ENCODE assay signal across 24 cellular contexts in genomic region chr22:35896306-35896705, GRCh38.
A peak's percentile ranks its signal among the peaks of the same experiment; 100 is the strongest.
DNase-seq lines count a peak whose midpoint lies in the region; ATAC-seq and TF ChIP-seq lines count a peak whose summit lies in the region.
"Had no signal": no experiment of that assay in that cellular context is flagged by ENCODE, and none has a peak within 500 bp of the region (broad histone marks: within the 10 kb centered on the region; RNA-seq: fewer than 3 reads in every experiment).

No MANE protein-coding gene starts in this region.

- no peak overlapping the region for H4K5ac ChIP-seq in IMR-90 (ENCODE audit: low read depth, low read length)

- TF ChIP-seq RAD21 in IMR-90 (IDR thresholded peaks at IDR 0.05; ENCODE audit: low read length) = no peak

- H3K4me3 ChIP-seq in A673 (ENCODE audit: low read depth, low read length, poor library complexity, severe bottlenecking) (no peak overlapping the region), IMR-90 (ENCODE audit: insufficient read depth, low read depth, low read length) (no peak overlapping the region), esophagus (ENCODE audit: low read depth in 1 of 2, low read length in 2 of 2) (no peak overlapping the region), rectal smooth muscle tissue (ENCODE audit: low read length) (no peak overlapping the region), adrenal gland (no peak overlapping the region)
- H3K4me3 ChIP-seq: ascending aorta; BLaER1 treated with 17β-estradiol and CSF1 and Interleukin-3, amounts not matched to agents 10 nM and 100 nM; dorsolateral prefrontal cortex; neural progenitor cell had no signal

- no peak overlapping the region; the same call in 1 of the 2 replicates for H3K14ac ChIP-seq in IMR-90 (replicated peaks; ENCODE audit: low read depth, low read length)

- TF ChIP-seq CTCF in A673 (conservative IDR thresholded peaks at IDR 0.05; ENCODE audit: low read depth, low read length) (no peak), IMR-90 (conservative IDR thresholded peaks at IDR 0.05; ENCODE audit: low read depth, low read length) (no peak), adrenal gland (IDR thresholded peaks at IDR 0.05) (no peak)

- POLR2A ChIA-PET in A673 (lab: Charles Lee; ENCODE audit: low non-redundant PET) (no interaction called here), IMR-90 (lab: Charles Lee; ENCODE audit: unreplicated experiment) (no interaction called here)

- H3K79me1 ChIP-seq in IMR-90 (ENCODE audit: low read depth in 1 of 2, low read length in 2 of 2) = peaks cover 50 to 90% of the 10 kb centered on the region in 2 experiments

- H4K91ac ChIP-seq in IMR-90 (ENCODE audit: insufficient read depth, low read depth, low read length) = no peak overlapping the region

- H3K4me1 ChIP-seq in A673 (ENCODE audit: insufficient read depth, low read length, poor library complexity, severe bottlenecking) (peaks cover 70% of the 10 kb centered on the region), IMR-90 (ENCODE audit: control insufficient read depth, insufficient read depth, low read length) (peaks cover 24% of the 10 kb centered on the region), esophagus (ENCODE audit: control insufficient read depth in 2 of 2, insufficient read depth in 2 of 2, low read length in 1 of 2) (peaks cover 0 to 2% of the 10 kb centered on the region in 2 donors), rectal smooth muscle tissue (ENCODE audit: control insufficient read depth, insufficient read depth, low read length) (peaks cover 26% of the 10 kb centered on the region), adrenal gland (replicated peaks in 1 of 2) (peaks cover 7 to 46% of the 10 kb centered on the region in 2 donors)

- no peak overlapping the region for H3K9ac ChIP-seq in IMR-90 (ENCODE audit: low read depth, low read length)
- H3K9ac ChIP-seq in rectal smooth muscle tissue (ENCODE audit: low read length) = no peak overlapping the region
- H3K9ac ChIP-seq: BLaER1 treated with 17β-estradiol and CSF1 and Interleukin-3, amounts not matched to agents 10 nM and 100 nM; neural progenitor cell had no signal

- H3K27me3 ChIP-seq in A673 (replicated peaks; ENCODE audit: insufficient read depth, low read depth, low read length, poor library complexity) (no peaks in the 10 kb centered on the region), IMR-90 (ENCODE audit: control insufficient read depth, insufficient read depth, low read length) (no peaks in the 10 kb centered on the region), esophagus (ENCODE audit: control insufficient read depth in 1 of 2, insufficient read depth in 2 of 2, low read length in 2 of 2) (no peaks in the 10 kb centered on the region), rectal smooth muscle tissue (ENCODE audit: control insufficient read depth, insufficient read depth, low read length) (no peaks in the 10 kb centered on the region), adrenal gland (no peaks in the 10 kb centered on the region)
- H3K27me3 ChIP-seq: ascending aorta; BLaER1 treated with 17β-estradiol and CSF1 and Interleukin-3, amounts not matched to agents 10 nM and 100 nM; dorsolateral prefrontal cortex; neural progenitor cell had no signal

- no peak overlapping the region for H2AFZ ChIP-seq in IMR-90 (replicated peaks; ENCODE audit: low read length, poor library complexity)
- H2AFZ ChIP-seq: neural progenitor cell had no signal

- H4K20me1 ChIP-seq in IMR-90 (ENCODE audit: insufficient read depth, low read length) = peaks cover 67% of the 10 kb centered on the region
- H4K20me1 ChIP-seq: BLaER1 treated with 17β-estradiol and CSF1 and Interleukin-3, amounts not matched to agents 10 nM and 100 nM had no signal

- CTCF ChIA-PET in A673 (lab: Charles Lee) (no interaction called here), IMR-90 (lab: Yijun Ruan, JAX) (no interaction called here)

- H3K23ac ChIP-seq in IMR-90 (ENCODE audit: low read depth, low read length) = peak overlapping the region; percentile 1; the same call in 1 of the 2 replicates

- H4K8ac ChIP-seq in IMR-90 (ENCODE audit: low read depth in 2 of 2, low read length in 2 of 2) = no peak overlapping the region

- in situ Hi-C loops in IMR-90 (cut with MboI; ENCODE audit: low sequenced_read_pairs) = no loop called here

- H2AK9ac ChIP-seq in IMR-90 (replicated peaks; ENCODE audit: low read depth, low read length, poor library complexity) = no peak overlapping the region

- no TSS peak for BruUV-seq in A673 (replicated peaks; lab: Mats Ljungman, UMichigan)
- no TSS peak for BruUV-seq in IMR-90 (replicated peaks; lab: Mats Ljungman, UMichigan)

- H3K4me2 ChIP-seq in IMR-90 (ENCODE audit: low read depth, low read length) = no peak overlapping the region
- H3K4me2 ChIP-seq: BLaER1 treated with 17β-estradiol and CSF1 and Interleukin-3, amounts not matched to agents 10 nM and 100 nM; neural progenitor cell had no signal

- H2BK20ac ChIP-seq in IMR-90 (ENCODE audit: low read depth, low read length) = no peak overlapping the region

- H3K4ac ChIP-seq in IMR-90 (ENCODE audit: low read depth, low read length) = no peak overlapping the region

- H2BK5ac ChIP-seq in IMR-90 (ENCODE audit: low read depth, low read length, poor library complexity, severe bottlenecking) = no peak overlapping the region

- DNase-seq in A673 (ENCODE audit: low spot score) (no peak), IMR-90 (no peak), sciatic nerve (ENCODE audit: low spot score) (no peak), GDM1 (lab: John Stamatoyannopoulos, UW) (no peak), adrenal gland (no peak), NCI-H524 (lab: John Stamatoyannopoulos, UW) (no peak)
- DNase-seq: activated CD4-positive, alpha-beta T cell treated with anti-CD3 and anti-CD28 coated beads, Interleukin-2, amount 10 ng/mL, durations not matched to agents 7 days and 5 days; cerebellar nuclear complex; COR-L47; DMS79 treated with DMSO at 0.1 percent for 48 hours; dorsolateral prefrontal cortex; GOT3; hippocampal formation; NCI-H1092 treated with DMSO at 0.1 percent for 48 hours; NCI-H1930; NCI-H69; stimulated activated CD4-positive, alpha-beta T cell treated with anti-CD3 and anti-CD28 coated beads, Interleukin-2, amount 100 ng/mL, for 24 hours; substantia nigra; WERI-Rb-1 had no signal

- peak overlapping the region; percentile 22 for H3K27ac ChIP-seq in A673 (ENCODE audit: low read depth, low read length, poor library complexity, severe bottlenecking)
- H3K27ac ChIP-seq in IMR-90 (ENCODE audit: insufficient read depth, low read length) = no peak overlapping the region
- H3K27ac ChIP-seq in esophagus (ENCODE audit: low read depth in 2 of 2, low read length in 1 of 2) = peak overlapping the region; percentile 54 to 87
- H3K27ac ChIP-seq in rectal smooth muscle tissue (ENCODE audit: low read depth, low read length) = peak overlapping the region; percentile 85
- no peak overlapping the region for H3K27ac ChIP-seq in adrenal gland
- H3K27ac ChIP-seq: BLaER1 treated with 17β-estradiol and CSF1 and Interleukin-3, amounts not matched to agents 10 nM and 100 nM; neural progenitor cell; WERI-Rb-1 had no signal

- no peaks in the 10 kb centered on the region for H3K9me3 ChIP-seq in A673 (ENCODE audit: low read depth, low read length, poor library complexity, severe bottlenecking)
- H3K9me3 ChIP-seq in IMR-90 (ENCODE audit: control insufficient read depth, insufficient read depth, low read length) = no peaks in the 10 kb centered on the region
- H3K9me3 ChIP-seq in esophagus (ENCODE audit: control insufficient read depth in 2 of 2, insufficient read depth in 1 of 2, low read depth in 1 of 2, low read length in 1 of 2) = no peaks in the 10 kb centered on the region
- H3K9me3 ChIP-seq in adrenal gland (replicated peaks in 1 of 3) = no peaks in the 10 kb centered on the region
- H3K9me3 ChIP-seq: ascending aorta; BLaER1 treated with 17β-estradiol and CSF1 and Interleukin-3, amounts not matched to agents 10 nM and 100 nM had no signal

- WGBS in IMR-90 (ENCODE audit: extremely low coverage in 2 of 2, insufficient read length in 1 of 2), 2 experiments = no CpG with 5 or more reads among the region's 6 CpGs
- 49 to 68% methylated on average over 6 of the region's 6 CpGs for WGBS in esophagus, 2 donors
- WGBS in adrenal gland, 4 donors = 86 to 91% (median 88%) methylated on average over 6 of the region's 6 CpGs

- peaks cover 30% of the 10 kb centered on the region for H3K9me1 ChIP-seq in IMR-90 (ENCODE audit: insufficient read depth, low read length)

- H2BK15ac ChIP-seq in IMR-90 (ENCODE audit: low read depth, low read length) = no peak overlapping the region

- H2AK5ac ChIP-seq in IMR-90 (ENCODE audit: low read depth, low read length) = no peak overlapping the region; the same call in 1 of the 2 replicates

- ATAC-seq in IMR-90 (ENCODE audit: low read depth) (no peak), sciatic nerve (no peak)

- no peak overlapping the region for H3K18ac ChIP-seq in IMR-90 (ENCODE audit: low read depth, low read length)

- H3K36me3 ChIP-seq in A673 (ENCODE audit: insufficient read depth, low read length, poor library complexity, severe bottlenecking) (no peaks in the 10 kb centered on the region), IMR-90 (ENCODE audit: control insufficient read depth, insufficient read depth, low read length) (no peaks in the 10 kb centered on the region), esophagus (ENCODE audit: control insufficient read depth in 2 of 2, insufficient read depth in 2 of 2, low read length in 1 of 2) (peaks cover 0 to 2% of the 10 kb centered on the region in 2 donors), rectal smooth muscle tissue (ENCODE audit: control insufficient read depth, insufficient read depth, low read length) (no peaks in the 10 kb centered on the region), adrenal gland (replicated peaks in 1 of 2) (no peaks in the 10 kb centered on the region)
- H3K36me3 ChIP-seq: ascending aorta; BLaER1 treated with 17β-estradiol and CSF1 and Interleukin-3, amounts not matched to agents 10 nM and 100 nM; neural progenitor cell; WERI-Rb-1 had no signal

- intact Hi-C loops in A673 (cut with micrococcal nuclease; ENCODE audit: unreplicated experiment) = no loop called here
- intact Hi-C loops in IMR-90 (cut with micrococcal nuclease) = no loop called here
- intact Hi-C loops in sciatic nerve (cut with DNase I) = no loop called here
- intact Hi-C loops in adrenal gland (cut with DNase I) = no loop called here

- no peak overlapping the region for H3K56ac ChIP-seq in IMR-90 (ENCODE audit: extremely low read depth, insufficient read depth, low read length)

- no peak for TF ChIP-seq POLR2A in IMR-90 (IDR thresholded peaks at IDR 0.05; ENCODE audit: low read depth, low read length)
- no peak for TF ChIP-seq POLR2A in adrenal gland (IDR thresholded peaks at IDR 0.05)

- no peak overlapping the region for H2BK120ac ChIP-seq in IMR-90 (ENCODE audit: low read depth, low read length)

- dilution Hi-C loops in IMR-90 (cut with HindIII; ENCODE audit: low sequenced_read_pairs, unreplicated experiment) = no loop called here

TF ChIP-seq in IMR-90, 13 proteins besides CTCF, POLR2A, EP300 and RAD21 (continues in another document):
- TF ChIP-seq RCOR1 (IDR thresholded peaks at IDR 0.05; ENCODE audit: insufficient replicate concordance, low read length) (no peak), CHD1 (IDR thresholded peaks at IDR 0.05; ENCODE audit: low read depth, low read length) (no peak), NFE2L2 (IDR thresholded peaks at IDR 0.05; ENCODE audit: low read depth, low read length) (no peak)

Comparison
In these comparisons a context has a peak if more than half of its experiments do, and no peak if none do; other contexts are left out.
1. H3K27ac ChIP-seq: peak in A673 (single experiment), esophagus (2 of 2) and rectal smooth muscle tissue (single experiment); none in IMR-90 (single experiment) and adrenal gland (0 of 5).